33 cellular contexts compared by ENCODE assay signal in the genomic region with DNA sequence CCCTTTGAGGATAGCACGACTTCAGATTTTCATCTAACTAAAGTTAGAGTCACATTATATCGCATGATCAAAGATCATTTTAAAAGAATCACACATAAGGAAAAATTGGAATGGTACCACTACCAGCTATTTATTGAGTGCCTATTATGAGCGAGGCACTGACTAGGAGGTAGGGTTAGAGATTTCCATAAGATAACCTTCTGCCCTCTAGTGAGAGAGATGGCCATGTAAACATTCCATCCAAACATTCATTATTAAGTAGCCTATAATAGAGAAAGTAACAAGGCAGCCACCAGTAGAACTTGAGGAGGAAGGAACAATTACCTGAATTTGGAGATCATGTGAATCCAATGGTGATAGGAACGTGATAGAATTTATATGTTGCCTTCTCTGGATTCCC.
"Had no signal": no experiment of that assay in that cellular context is flagged by ENCODE, and none has a peak within 500 bp of the region (broad histone marks: within the 10 kb centered on the region; RNA-seq: fewer than 3 reads in every experiment).

No MANE protein-coding gene starts in this region.

- H3K27ac ChIP-seq: adrenal gland, body of pancreas, brain microvascular endothelial cell, breast epithelium, VCaP had no signal

- H3K36me3 ChIP-seq: adrenal gland, brain microvascular endothelial cell, breast epithelium had no signal

- H3K4me3 ChIP-seq: adrenal gland, body of pancreas, breast epithelium had no signal

- ATAC-seq: activated CD8-positive, alpha-beta T cell treated with anti-CD3 and anti-CD28 coated beads for 36 hours; activated naive CD4-positive, alpha-beta T cell treated with anti-CD3 and anti-CD28 coated beads, Interleukin-2, amount 50 U/mL, for 72 hours; activated T-cell treated with anti-CD3 and anti-CD28 coated beads, Interleukin-2, amount 50 U/mL, for 4 hours; activated T-cell treated with anti-CD3 and anti-CD28 coated beads, Interleukin-2, amount 50 U/mL, for 72 hours; activated T-helper 17 cell treated with anti-CD3 and anti-CD28 coated beads, Interleukin-2, amount 50 U/mL, for 72 hours; body of pancreas had no signal

- H3K4me1 ChIP-seq: body of pancreas, breast epithelium had no signal

- DNase-seq: activated B cell treated with CpG ODN at 0.5 μM for 24 hours; activated CD4-positive, alpha-beta memory T cell treated with anti-CD3 and anti-CD28 coated beads for 36 hours; activated CD4-positive, alpha-beta T cell treated with anti-CD3 and anti-CD28 coated beads for 4 hours; activated CD4-positive, alpha-beta T cell treated with anti-CD3 and anti-CD28 coated beads, Interleukin-2, amount 10 ng/mL, durations not matched to agents 24 days and 14 days; activated CD4-positive, alpha-beta T cell treated with anti-CD3 and anti-CD28 coated beads, Interleukin-2, amount 50 U/mL, for 1 hour; activated CD4-positive, alpha-beta T cell treated with anti-CD3 and anti-CD28 coated beads, Interleukin-2, amount 50 U/mL, for 4 hours; activated CD4-positive, CD25-positive, alpha-beta regulatory T cell treated with anti-CD3 and anti-CD28 coated beads, Interleukin-2, amount 50 U/mL, for 72 hours; activated CD8-positive, alpha-beta memory T cell treated with anti-CD3 and anti-CD28 coated beads, Interleukin-2, amount 50 U/mL, for 4 hours; activated CD8-positive, alpha-beta T cell treated with anti-CD3 and anti-CD28 coated beads for 36 hours; activated effector memory CD4-positive, alpha-beta T cell treated with anti-CD3 and anti-CD28 coated beads, Interleukin-2, amount 50 U/mL, for 16 hours; activated gamma-delta T cell treated with Interleukin-2 at 50 U/mL for 16 hours; activated naive CD4-positive, alpha-beta T cell; activated naive CD4-positive, alpha-beta T cell treated with anti-CD3 and anti-CD28 coated beads for 36 hours; activated naive CD4-positive, alpha-beta T cell treated with anti-CD3 and anti-CD28 coated beads, Interleukin-2, amount 50 U/mL, for 16 hours; activated naive CD8-positive, alpha-beta T cell treated with anti-CD3 and anti-CD28 coated beads for 36 hours; activated T-cell treated with anti-CD3 and anti-CD28 coated beads for 4 hours; activated T-cell treated with anti-CD3 and anti-CD28 coated beads, Interleukin-2, amount 50 U/mL, for 1 hour; activated T-cell treated with anti-CD3 and anti-CD28 coated beads, Interleukin-2, amount 50 U/mL, for 4 hours; activated T-cell treated with anti-CD3 and anti-CD28 coated beads, Interleukin-2, amount 50 U/mL, for 72 hours; adrenal gland; amniotic stem cell; aorta; body of pancreas; brain microvascular endothelial cell; central memory CD4-positive, alpha-beta T cell; T-helper 2 cell; T-helper 9 cell had no signal

- H3K9me3 ChIP-seq: adrenal gland, body of pancreas, breast epithelium had no signal

- H3K27me3 ChIP-seq: adrenal gland, body of pancreas, brain microvascular endothelial cell, breast epithelium had no signal

- FAIRE-seq: astrocyte, TTC549 had no signal
